In the genomic region with DNA sequence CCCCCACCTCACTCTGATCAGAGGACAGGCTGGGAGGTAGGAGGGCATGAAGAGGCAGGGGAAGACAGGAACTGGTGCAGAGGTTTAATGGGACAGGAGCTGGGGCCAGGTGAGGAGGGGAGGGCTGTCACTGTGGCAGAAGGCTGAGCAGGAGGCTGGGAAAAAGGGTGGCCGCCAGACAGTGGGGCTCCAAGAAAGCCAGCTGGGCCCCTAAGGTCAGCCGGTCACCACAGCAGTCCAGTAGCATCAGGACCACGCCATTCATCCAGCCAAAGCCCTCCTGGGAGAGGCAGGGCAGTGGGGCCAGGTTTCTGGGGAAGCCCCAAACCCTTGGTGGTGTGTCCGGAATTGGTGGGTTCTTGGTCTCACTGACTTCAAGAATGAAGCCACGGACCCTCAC, we compare ENCODE assay signal across 19 cellular contexts. TPM values are rescaled to one million over a fixed set of nuclear protein-coding genes. Genes with fewer than 3 reads are reported as not detected.
"Had no signal": no experiment of that assay in that cellular context is flagged by ENCODE, and none has a peak within 500 bp of the region (broad histone marks: within the 10 kb centered on the region; RNA-seq: fewer than 3 reads in every experiment).

No MANE protein-coding gene starts in this region.

- H2AFZ ChIP-seq: parathyroid adenoma had no signal

- ATAC-seq: activated CD4-positive, alpha-beta T cell treated with anti-CD3 and anti-CD28 coated beads for 36 hours; heart right ventricle; left ventricle myocardium superior; WTC11 had no signal

- H3K27me3 ChIP-seq: esophagus squamous epithelium, heart right ventricle had no signal

- H3K27me3 Mint-ChIP-seq: activated CD4-positive, alpha-beta T cell treated with anti-CD3 and anti-CD28 coated beads for 36 hours had no signal

- DNase-seq: activated CD4-positive, alpha-beta T cell treated with anti-CD3 and anti-CD28 coated beads for 36 hours; activated T-cell treated with anti-CD3 and anti-CD28 coated beads for 4 hours; dermis blood vessel endothelial cell; effector memory CD4-positive, alpha-beta T cell; esophagus squamous epithelium; heart right ventricle; left ventricle myocardium superior; spleen; stimulated activated CD4-positive, alpha-beta T cell treated with anti-CD3 and anti-CD28 coated beads, Interleukin-4, amount 100 ng/mL, for 4 hours had no signal

- H3K36me3 ChIP-seq: esophagus squamous epithelium, heart right ventricle, neutrophil, spleen had no signal

- H3K27ac ChIP-seq: esophagus squamous epithelium, heart right ventricle, neutrophil, parathyroid adenoma, spleen had no signal

- H3K36me3 Mint-ChIP-seq: activated CD4-positive, alpha-beta memory T cell treated with anti-CD3 and anti-CD28 coated beads for 36 hours; WTC11 had no signal

- H3K4me3 Mint-ChIP-seq: activated CD4-positive, alpha-beta memory T cell treated with anti-CD3 and anti-CD28 coated beads for 36 hours; activated CD4-positive, alpha-beta T cell treated with anti-CD3 and anti-CD28 coated beads for 36 hours; activated naive CD4-positive, alpha-beta T cell treated with anti-CD3 and anti-CD28 coated beads for 36 hours; activated T-helper 1 cell treated with anti-CD3 and anti-CD28 coated beads, Interleukin-12 subunit alpha, Interleukin-12 subunit beta, Interleukin-2, Interleukin-4 antibody, amounts not matched to agents 30 ng/mL and 10 ng/mL and 1 ng/mL, durations not matched to agents 14 hours and 24 hours and 36 hours; T-helper 2 cell treated with Interferon-gamma antibody and Interleukin-4, amounts not matched to agents 5 μg/mL and 100 μg/mL, for 36 hours; WTC11 had no signal

- H3K27ac Mint-ChIP-seq: activated CD4-positive, alpha-beta memory T cell treated with anti-CD3 and anti-CD28 coated beads for 36 hours; activated CD4-positive, alpha-beta T cell treated with anti-CD3 and anti-CD28 coated beads for 36 hours; activated naive CD4-positive, alpha-beta T cell treated with anti-CD3 and anti-CD28 coated beads for 36 hours; activated T-helper 1 cell treated with anti-CD3 and anti-CD28 coated beads, Interleukin-12 subunit alpha, Interleukin-12 subunit beta, Interleukin-2, Interleukin-4 antibody, amounts not matched to agents 30 ng/mL and 10 ng/mL and 1 ng/mL, durations not matched to agents 14 hours and 24 hours and 36 hours; WTC11 had no signal

- H3K9ac ChIP-seq: parathyroid adenoma had no signal

- H3K4me1 ChIP-seq: parathyroid adenoma had no signal

- H3K9me3 Mint-ChIP-seq: activated CD4-positive, alpha-beta memory T cell treated with anti-CD3 and anti-CD28 coated beads for 36 hours; activated naive CD4-positive, alpha-beta T cell treated with anti-CD3 and anti-CD28 coated beads for 36 hours; activated T-helper 1 cell treated with anti-CD3 and anti-CD28 coated beads, Interleukin-12 subunit alpha, Interleukin-12 subunit beta, Interleukin-2, Interleukin-4 antibody, amounts not matched to agents 30 ng/mL and 10 ng/mL and 1 ng/mL, durations not matched to agents 14 hours and 24 hours and 36 hours; T-helper 2 cell treated with Interferon-gamma antibody and Interleukin-4, amounts not matched to agents 5 μg/mL and 100 μg/mL, for 36 hours had no signal

- H3K4me3 ChIP-seq: esophagus squamous epithelium, heart right ventricle, spleen had no signal

- H3K9me3 ChIP-seq: esophagus squamous epithelium, heart right ventricle, neutrophil, spleen had no signal

RNA-seq across cellular contexts. Expression of a gene that starts 8.5 kb away (rescaled TPM):
- total RNA-seq: activated CD4-positive, alpha-beta memory T cell treated with anti-CD3 and anti-CD28 coated beads for 36 hours; activated CD4-positive, alpha-beta T cell treated with anti-CD3 and anti-CD28 coated beads for 36 hours; activated naive CD4-positive, alpha-beta T cell treated with anti-CD3 and anti-CD28 coated beads for 36 hours; activated T-helper 1 cell treated with anti-CD3 and anti-CD28 coated beads, Interleukin-12 subunit alpha, Interleukin-12 subunit beta, Interleukin-2, Interleukin-4 antibody, amounts not matched to agents 30 ng/mL and 10 ng/mL and 1 ng/mL, durations not matched to agents 14 hours and 24 hours and 36 hours; dermis blood vessel endothelial cell; endothelial cell of umbilical vein; kidney epithelial cell; left ventricle myocardium superior; mononuclear cell; spleen; WTC11 had no signal
- polyA plus RNA-seq: endothelial cell of umbilical vein had no signal
